Comparison of ENCODE assay signal across 13 cellular contexts in genomic region chr1:206655471-206655882, GRCh38. TPM values are rescaled to one million over a fixed set of nuclear protein-coding genes. Genes with fewer than 3 reads are reported as not detected.
A peak's percentile ranks its signal among the peaks of the same experiment; 100 is the strongest.
DNase-seq lines count a peak whose midpoint lies in the region; ATAC-seq and TF ChIP-seq lines count a peak whose summit lies in the region.
"Had no signal": no experiment of that assay in that cellular context is flagged by ENCODE, and none has a peak within 500 bp of the region (broad histone marks: within the 10 kb centered on the region; RNA-seq: fewer than 3 reads in every experiment).

No MANE protein-coding gene starts in this region.

- intact Hi-C loops in stomach (cut with DNase I; ENCODE audit: low total_unique reads) = no loop called here

- TF ChIP-seq POLR2A in stomach (IDR thresholded peaks at IDR 0.05) = no peak

- no peak for TF ChIP-seq EP300 in stomach (IDR thresholded peaks at IDR 0.05)

- ATAC-seq in HG03280 (IDR thresholded peaks at IDR 0.05; ENCODE audit: unreplicated experiment) = no peak
- ATAC-seq: activated CD8-positive, alpha-beta T cell treated with anti-CD3 and anti-CD28 coated beads for 36 hours; stimulated activated effector memory CD8-positive, alpha-beta T cell treated with anti-CD3 and anti-CD28 coated beads, Interleukin-12 subunit alpha, Interleukin-12 subunit beta, amount 100 ng/mL, for 72 hours had no signal

- H3K4me3 ChIP-seq in stomach = no peak overlapping the region
- H3K4me3 ChIP-seq in WERI-Rb-1 (ENCODE audit: low read depth, low read length) = no peak overlapping the region
- H3K4me3 ChIP-seq: PC-9, skin epidermis, upper lobe of left lung had no signal

- H3K9me3 ChIP-seq in stomach (no peaks in the 10 kb centered on the region), WERI-Rb-1 (ENCODE audit: severe bottlenecking) (peaks cover 3% of the 10 kb centered on the region)
- H3K9me3 ChIP-seq: upper lobe of left lung had no signal

- 23 to 62% (median 42%) methylated on average over 4 of the region's 4 CpGs for whole genome bisulfite sequencing in stomach, 5 donors

- peaks cover 23 to 45% (median 34%) of the 10 kb centered on the region in 4 donors for H3K4me1 ChIP-seq in stomach

- H3K27me3 ChIP-seq in stomach = no peaks in the 10 kb centered on the region
- no peaks in the 10 kb centered on the region for H3K27me3 ChIP-seq in WERI-Rb-1 (ENCODE audit: insufficient read depth, low read depth, severe bottlenecking)
- H3K27me3 ChIP-seq: upper lobe of left lung had no signal

- no peaks in the 10 kb centered on the region for H3K36me3 ChIP-seq in stomach
- peaks cover 42% of the 10 kb centered on the region for H3K36me3 ChIP-seq in WERI-Rb-1

- no peak for TF ChIP-seq CTCF in stomach (IDR thresholded peaks at IDR 0.05)
- no peak for TF ChIP-seq CTCF in WERI-Rb-1 (IDR thresholded peaks at IDR 0.05; ENCODE audit: low read depth, low read length)

- H3K27ac ChIP-seq in stomach (peak overlapping the region; percentile 3 to 65 (median 34)), WERI-Rb-1 (no peak overlapping the region)
- H3K27ac ChIP-seq: PC-9, upper lobe of left lung had no signal

- DNase-seq in NCI-H748 (lab: John Stamatoyannopoulos, UW; ENCODE audit: unreplicated experiment) (peak; percentile 21), NCI-H748 treated with DMSO at 0.1 percent for 48 hours (lab: John Stamatoyannopoulos, UW) (no peak), NCI-H2107 treated with DMSO at 0.1 percent for 48 hours (lab: John Stamatoyannopoulos, UW; ENCODE audit: unreplicated experiment) (peak; percentile 68), dermis microvascular lymphatic vessel endothelial cell (ENCODE audit: low read depth in 2 of 2) (peak; percentile 42 to 55), stomach (peak; percentile 75), KG1 (lab: John Stamatoyannopoulos, UW) (no peak), WERI-Rb-1 (no peak)
- DNase-seq: activated CD8-positive, alpha-beta T cell treated with anti-CD3 and anti-CD28 coated beads for 36 hours; PC-9 had no signal

RNA-seq across cellular contexts. Expression of gene DYRK3, which starts 20.1 kb away (rescaled TPM):
- total RNA-seq in dermis microvascular lymphatic vessel endothelial cell (15.5 and 19.2 TPM in 2 replicates), stomach (10 to 100 TPM in 1 of 5 donors, 1 to 10 TPM in 3, not detected in 1; 1.2 to 21.9 (median 4.7) TPM)
- 1 to 10 TPM; 1.5 to 3.2 (median 2.1) TPM for polyA plus RNA-seq in stomach

RNA-seq across cellular contexts. Expression of gene MAPKAPK2, which starts 29.2 kb away (rescaled TPM):
- total RNA-seq in dermis microvascular lymphatic vessel endothelial cell = 27.0 and 46.1 TPM in 2 replicates
- 10 to 100 TPM; 22.6 to 78.0 (median 43.9) TPM for total RNA-seq in stomach
- polyA plus RNA-seq in stomach = 10 to 100 TPM; 30.1 to 60.8 (median 55.4) TPM

RNA-seq across cellular contexts. Expression of gene EIF2D, which starts 43.2 kb away (rescaled TPM):
- total RNA-seq in dermis microvascular lymphatic vessel endothelial cell (41.2 and 45.5 TPM in 2 replicates), stomach (100 to 1,000 TPM in 1 of 5 donors, 10 to 100 TPM in 4; 16.9 to 130 (median 39.8) TPM)
- polyA plus RNA-seq in stomach = 10 to 100 TPM; 48.7 to 55.8 (median 48.9) TPM

Comparison
In these comparisons a context has a peak if more than half of its experiments do, and no peak if none do; other contexts are left out.
1. DNase-seq: peak in NCI-H748 (single experiment), NCI-H2107 treated with DMSO at 0.1 percent for 48 hours (single experiment), dermis microvascular lymphatic vessel endothelial cell (2 of 2) and stomach (single experiment); none in NCI-H748 treated with DMSO at 0.1 percent for 48 hours (single experiment), KG1 (single experiment) and WERI-Rb-1 (single experiment).